In the genomic region with DNA sequence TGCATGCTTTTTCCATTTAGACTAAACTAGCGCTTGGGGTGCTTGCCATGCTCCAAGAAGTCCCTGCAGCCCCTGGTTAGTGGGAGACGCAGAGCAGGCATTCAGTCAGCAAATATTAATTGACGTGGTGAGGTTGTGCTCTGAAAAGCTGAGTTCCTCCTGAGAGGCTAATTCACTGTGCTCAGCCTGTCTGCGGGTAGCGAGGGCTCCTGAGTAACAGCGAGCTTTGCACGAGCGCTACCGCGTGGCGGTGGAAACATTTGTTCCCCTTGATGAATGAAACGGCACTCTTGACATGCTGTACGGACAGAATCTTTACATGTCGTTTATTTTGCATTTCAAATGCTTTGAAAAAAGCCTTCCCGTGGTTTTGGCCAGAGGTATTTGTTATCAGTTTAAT, we compare ENCODE assay signal across 8 cellular contexts.
DNase-seq lines count a peak whose midpoint lies in the region; ATAC-seq and TF ChIP-seq lines count a peak whose summit lies in the region.

No MANE protein-coding gene starts in this region.

- H2AFZ ChIP-seq in trophoblast cell (ENCODE audit: insufficient read depth, low read length, poor library complexity), result no peak overlapping the region

- peaks cover 1% of the 10 kb centered on the region for H3K79me2 ChIP-seq in trophoblast cell (ENCODE audit: control insufficient read depth, insufficient read depth, low read length, poor library complexity)

- H3K27ac ChIP-seq in trophoblast cell (ENCODE audit: low read depth, low read length), result peak overlapping the region; percentile 15

- H2BK5ac ChIP-seq in trophoblast cell (ENCODE audit: low read depth, low read length, poor library complexity), result no peak overlapping the region

- DNase-seq in GM12864 (ENCODE audit: low read depth) (no peak), SHP77 (lab: John Stamatoyannopoulos, UW) (peak; percentile 39 to 68), glomerular visceral epithelial cell (ENCODE audit: extremely low spot score) (peak; percentile 72), trophoblast cell (peak; percentile 40 to 52), T1000 (lab: John Stamatoyannopoulos, UW) (no peak), GOT3 (lab: John Stamatoyannopoulos, UW) (no peak), NCI-H2081 (lab: John Stamatoyannopoulos, UW) (no peak)

- no peak overlapping the region for H3K18ac ChIP-seq in trophoblast cell (ENCODE audit: low read length)

- H3K14ac ChIP-seq in trophoblast cell (ENCODE audit: low read length), result peak overlapping the region; percentile 6

- no peaks in the 10 kb centered on the region for H3K36me3 ChIP-seq in trophoblast cell (ENCODE audit: control insufficient read depth in 1 of 2, insufficient read depth in 2 of 2, low read length in 2 of 2)

- peaks cover 18% of the 10 kb centered on the region for H3K79me1 ChIP-seq in trophoblast cell (ENCODE audit: low read length)

- H3K4me3 ChIP-seq in GM12864 (ENCODE audit: low read depth, low read length) (no peak overlapping the region), trophoblast cell (ENCODE audit: low read depth, low read length) (no peak overlapping the region)

- H3K4me2 ChIP-seq in trophoblast cell (ENCODE audit: low read length), result no peak overlapping the region

- H3K4ac ChIP-seq in trophoblast cell (ENCODE audit: low read depth, low read length), result no peak overlapping the region

- H2BK12ac ChIP-seq in trophoblast cell (ENCODE audit: low read length), result no peak overlapping the region

- H3K23ac ChIP-seq in trophoblast cell (ENCODE audit: low read length), result no peak overlapping the region

- H4K12ac ChIP-seq in trophoblast cell (ENCODE audit: low read depth, low read length), result no peak overlapping the region

- no peak overlapping the region for H3K9ac ChIP-seq in trophoblast cell (ENCODE audit: low read length)

- WGBS in trophoblast cell (ENCODE audit: extremely low coverage, insufficient coverage, insufficient read length), result no CpG with 5 or more reads among the region's 15 CpGs

- no peak for ATAC-seq in GM21360 (IDR thresholded peaks at IDR 0.05; ENCODE audit: unreplicated experiment)

- no peaks in the 10 kb centered on the region for H3K9me3 ChIP-seq in trophoblast cell (ENCODE audit: insufficient read depth, low read depth, low read length)

- H3K27me3 ChIP-seq in trophoblast cell (ENCODE audit: insufficient read depth, low read length), result no peaks in the 10 kb centered on the region

- H2BK120ac ChIP-seq in trophoblast cell (ENCODE audit: insufficient read depth, low read length, poor library complexity), result peak overlapping the region; percentile 44

- H4K91ac ChIP-seq in trophoblast cell (ENCODE audit: low read depth, low read length), result peak overlapping the region; percentile 53

- peaks cover 15 to 18% of the 10 kb centered on the region in 2 experiments for H3K4me1 ChIP-seq in trophoblast cell (ENCODE audit: control insufficient read depth in 1 of 2, insufficient read depth in 2 of 2, low read length in 2 of 2)

- H2AK5ac ChIP-seq in trophoblast cell (ENCODE audit: low read length), result no peak overlapping the region

- H4K8ac ChIP-seq in trophoblast cell (ENCODE audit: low read depth, low read length), result no peak overlapping the region

- peak; percentile 10 for TF ChIP-seq CTCF in GM12864 (IDR thresholded peaks at IDR 0.05; ENCODE audit: low read depth, low read length, missing control alignments)

Comparison
In these comparisons a context has a peak if more than half of its experiments do, and no peak if none do; other contexts are left out.
1. DNase-seq: peak in SHP77 (2 of 2), glomerular visceral epithelial cell (single experiment) and trophoblast cell (2 of 2); none in GM12864 (single experiment), T1000 (single experiment), GOT3 (single experiment) and NCI-H2081 (0 of 2).